In genomic region chr11:129681344-129682114, GRCh38 we compare ENCODE assay signal across 17 cellular contexts.
DNase-seq lines count a peak whose midpoint lies in the region; ATAC-seq, FAIRE-seq and TF ChIP-seq lines count a peak whose summit lies in the region.
"Had no signal": no experiment of that assay in that cellular context is flagged by ENCODE, and none has a peak within 500 bp of the region (broad histone marks: within the 10 kb centered on the region; RNA-seq: fewer than 3 reads in every experiment).

No MANE protein-coding gene starts in this region.

- H3K4me1 ChIP-seq in GM23338 (ENCODE audit: insufficient read depth) = no peaks in the 10 kb centered on the region
- no peaks in the 10 kb centered on the region for H3K4me1 ChIP-seq in PC-3 (ENCODE audit: insufficient read depth, low read length)
- H3K4me1 ChIP-seq: BE2C had no signal

- DNase-seq in GM23338 (ENCODE audit: low spot score) (no peak), MG63 (no peak), bronchial epithelial cell (ENCODE audit: low read depth) (no peak), osteocyte (ENCODE audit: extremely low spot score, unreplicated experiment) (peak; percentile 60), PC-3 (no peak)
- no peak for DNase-seq in stimulated activated naive B cell treated with anti-CD40 and anti-IgM and Interleukin-4, amounts not matched to agents 10 μg/mL and 1 μg/mL and 100 μg/mL, for 72 hours
- DNase-seq: BE2C; CD4-positive, alpha-beta memory T cell; DND-41; GDM1; IMR-90 had no signal

- no peaks in the 10 kb centered on the region for H3K79me2 ChIP-seq in GM23338 (replicated peaks; ENCODE audit: insufficient read depth)
- no peaks in the 10 kb centered on the region for H3K79me2 ChIP-seq in PC-3 (ENCODE audit: low read length)

- no peak for ATAC-seq in GM23338
- ATAC-seq in PC-3 = no peak
- ATAC-seq in GM21723 (IDR thresholded peaks at IDR 0.05; ENCODE audit: unreplicated experiment) = no peak
- ATAC-seq in stimulated activated naive B cell treated with anti-CD40 and anti-IgM and Interleukin-4, amounts not matched to agents 10 μg/mL and 1 μg/mL and 100 μg/mL, for 72 hours (replicated peaks) = no peak
- ATAC-seq: HCT116 had no signal

- H3K36me3 Mint-ChIP-seq in GM23338 (ENCODE audit: low read depth) = no peaks in the 10 kb centered on the region
- no peaks in the 10 kb centered on the region for H3K36me3 Mint-ChIP-seq in osteocyte (ENCODE audit: unreplicated experiment)
- no peaks in the 10 kb centered on the region for H3K36me3 Mint-ChIP-seq in stimulated activated naive B cell treated with anti-CD40 and anti-IgM and Interleukin-4, amounts not matched to agents 10 μg/mL and 1 μg/mL and 100 μg/mL, for 72 hours
- H3K36me3 Mint-ChIP-seq: CD4-positive, alpha-beta memory T cell had no signal

- H3K27me3 Mint-ChIP-seq in GM23338 (ENCODE audit: insufficient read depth, low read depth, poor library complexity) (peaks cover 2% of the 10 kb centered on the region), osteocyte (ENCODE audit: unreplicated experiment) (peaks cover 45% of the 10 kb centered on the region)
- H3K27me3 Mint-ChIP-seq in stimulated activated naive B cell treated with anti-CD40 and anti-IgM and Interleukin-4, amounts not matched to agents 10 μg/mL and 1 μg/mL and 100 μg/mL, for 72 hours = peaks cover 5 to 6% of the 10 kb centered on the region in 2 donors

- H3K27ac Mint-ChIP-seq in GM23338 (no peak overlapping the region), osteocyte (ENCODE audit: unreplicated experiment) (no peak overlapping the region)
- H3K27ac Mint-ChIP-seq in stimulated activated naive B cell treated with anti-CD40 and anti-IgM and Interleukin-4, amounts not matched to agents 10 μg/mL and 1 μg/mL and 100 μg/mL, for 72 hours = no peak overlapping the region
- H3K27ac Mint-ChIP-seq: CD4-positive, alpha-beta memory T cell had no signal

- CTCF ChIA-PET in PC-3 (lab: Charles Lee) = no interaction called here

- H3K36me3 ChIP-seq in GM23338 (ENCODE audit: insufficient read depth) (no peaks in the 10 kb centered on the region), MG63 (no peaks in the 10 kb centered on the region), bronchial epithelial cell (ENCODE audit: control insufficient read depth, insufficient read depth, low read length) (no peaks in the 10 kb centered on the region), PC-3 (ENCODE audit: low read depth, low read length) (no peaks in the 10 kb centered on the region)
- H3K36me3 ChIP-seq: BE2C had no signal

- H2AFZ ChIP-seq in GM23338 (peak overlapping the region; percentile 48), PC-3 (ENCODE audit: low read length) (no peak overlapping the region)

- BruUV-seq in PC-3 (replicated peaks; lab: Mats Ljungman, UMichigan) = no TSS peak

- no peak overlapping the region for H3K4me3 Mint-ChIP-seq in GM23338
- H3K4me3 Mint-ChIP-seq in osteocyte (ENCODE audit: unreplicated experiment) = no peak overlapping the region
- no peak overlapping the region for H3K4me3 Mint-ChIP-seq in stimulated activated naive B cell treated with anti-CD40 and anti-IgM and Interleukin-4, amounts not matched to agents 10 μg/mL and 1 μg/mL and 100 μg/mL, for 72 hours
- H3K4me3 Mint-ChIP-seq: CD4-positive, alpha-beta memory T cell had no signal

- H3K9ac ChIP-seq in PC-3 (ENCODE audit: low read length) = no peak overlapping the region

- no peak for TF ChIP-seq CTCF in GM23338 (conservative IDR thresholded peaks at IDR 0.05; ENCODE audit: low read depth in 2 of 2)
- no peak for TF ChIP-seq CTCF in bronchial epithelial cell (IDR thresholded peaks at IDR 0.05; ENCODE audit: insufficient read depth, low read length, severe bottlenecking)
- no peak for TF ChIP-seq CTCF in osteocyte (IDR thresholded peaks at IDR 0.05)
- no peak for TF ChIP-seq CTCF in PC-3 (conservative IDR thresholded peaks at IDR 0.05; ENCODE audit: low read depth, low read length)

- POLR2A ChIA-PET in PC-3 (lab: Charles Lee; ENCODE audit: unreplicated experiment) = no interaction called here

- H3K9me3 ChIP-seq in MG63 (peaks cover 4% of the 10 kb centered on the region; the same call in 1 of the 2 replicates), PC-3 (ENCODE audit: low read length) (no peaks in the 10 kb centered on the region)
- H3K9me3 ChIP-seq: BE2C had no signal

- H3K4me3 ChIP-seq in GM23338 (no peak overlapping the region), MG63 (0 out of 2 replicates have a peak overlapping the region, but pooled peaks have one; percentile 2), bronchial epithelial cell (ENCODE audit: low read depth, low read length) (no peak overlapping the region), PC-3 (ENCODE audit: low read length) (no peak overlapping the region)

- H4K20me1 ChIP-seq in GM23338 (replicated peaks; ENCODE audit: insufficient read depth) = no peaks in the 10 kb centered on the region
- no peaks in the 10 kb centered on the region for H4K20me1 ChIP-seq in PC-3 (ENCODE audit: low read length)

- no peak overlapping the region for H3K4me2 ChIP-seq in GM23338
- no peak overlapping the region for H3K4me2 ChIP-seq in PC-3 (ENCODE audit: low read length)

- H3F3A ChIP-seq in GM23338 (replicated peaks; ENCODE audit: low read depth) (no peaks in the 10 kb centered on the region), PC-3 (ENCODE audit: low read length, unreplicated experiment) (no peaks in the 10 kb centered on the region)

- H3K27me3 ChIP-seq in GM23338 (ENCODE audit: insufficient read depth) = no peaks in the 10 kb centered on the region
- no peaks in the 10 kb centered on the region for H3K27me3 ChIP-seq in MG63
- H3K27me3 ChIP-seq in bronchial epithelial cell (ENCODE audit: control insufficient read depth, insufficient read depth, low read length) = no peaks in the 10 kb centered on the region
- H3K27me3 ChIP-seq in PC-3 (ENCODE audit: low read length) = peaks cover 35% of the 10 kb centered on the region; the same call in 1 of the 2 replicates
- H3K27me3 ChIP-seq: BE2C had no signal

- intact Hi-C loops in PC-3 (cut with micrococcal nuclease) = no loop called here

- FAIRE-seq in bronchial epithelial cell (lab: Jason Lieb, UNC) = peak; percentile 94
- FAIRE-seq: A204.1, GM19239, H54 had no signal

- H3K4me1 Mint-ChIP-seq in GM23338 (no peaks in the 10 kb centered on the region), osteocyte (ENCODE audit: unreplicated experiment) (no peaks in the 10 kb centered on the region)
- H3K4me1 Mint-ChIP-seq in stimulated activated naive B cell treated with anti-CD40 and anti-IgM and Interleukin-4, amounts not matched to agents 10 μg/mL and 1 μg/mL and 100 μg/mL, for 72 hours = no peaks in the 10 kb centered on the region

- H3K9me2 ChIP-seq in GM23338 (ENCODE audit: insufficient read depth) (no peaks in the 10 kb centered on the region), PC-3 (replicated peaks; ENCODE audit: low read length) (no peaks in the 10 kb centered on the region)

- H3K9me3 Mint-ChIP-seq in GM23338 (no peaks in the 10 kb centered on the region), osteocyte (ENCODE audit: unreplicated experiment) (no peaks in the 10 kb centered on the region)
- peaks cover 0 to 3% of the 10 kb centered on the region in 2 donors for H3K9me3 Mint-ChIP-seq in stimulated activated naive B cell treated with anti-CD40 and anti-IgM and Interleukin-4, amounts not matched to agents 10 μg/mL and 1 μg/mL and 100 μg/mL, for 72 hours
- H3K9me3 Mint-ChIP-seq: CD4-positive, alpha-beta memory T cell had no signal

- H3K27ac ChIP-seq in GM23338 (ENCODE audit: low read depth) (no peak overlapping the region), PC-3 (ENCODE audit: low read length) (no peak overlapping the region)
- H3K27ac ChIP-seq: C4-2B had no signal

TF ChIP-seq in GM23338, 12 proteins besides CTCF, POLR2A, EP300 and RAD21 (continues in another document):
- no peak for TF ChIP-seq NANOG (IDR thresholded peaks at IDR 0.05; ENCODE audit: borderline replicate concordance)
